In the genomic region with DNA sequence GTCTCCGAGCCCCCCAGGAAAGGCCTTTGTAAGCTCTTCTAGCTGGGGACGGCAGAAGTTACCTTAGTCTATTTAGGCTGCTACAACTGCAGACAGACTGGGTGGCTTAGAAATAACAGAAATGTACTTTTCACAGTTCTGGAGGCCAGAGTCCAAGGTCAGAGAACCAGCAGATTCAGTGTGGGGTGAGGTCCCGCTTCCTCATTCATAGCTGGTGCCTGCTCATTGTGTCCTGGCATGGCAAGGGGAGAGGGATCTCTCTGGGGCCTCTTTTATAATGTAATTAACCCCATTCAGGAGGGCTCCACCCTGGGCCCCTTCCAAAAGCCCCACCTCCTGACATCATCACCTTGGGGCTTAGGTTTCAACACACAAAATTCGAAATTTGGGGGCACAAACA, we compare ENCODE assay signal across 1 cellular context.
A peak's percentile ranks its signal among the peaks of the same experiment; 100 is the strongest.
TF ChIP-seq lines count a peak whose summit lies in the region.

No MANE protein-coding gene starts in this region.

TF ChIP-seq in HepG2, 621 proteins besides CTCF, POLR2A, EP300 and RAD21 (continued from another document):
- TF ChIP-seq, protein P1, sequence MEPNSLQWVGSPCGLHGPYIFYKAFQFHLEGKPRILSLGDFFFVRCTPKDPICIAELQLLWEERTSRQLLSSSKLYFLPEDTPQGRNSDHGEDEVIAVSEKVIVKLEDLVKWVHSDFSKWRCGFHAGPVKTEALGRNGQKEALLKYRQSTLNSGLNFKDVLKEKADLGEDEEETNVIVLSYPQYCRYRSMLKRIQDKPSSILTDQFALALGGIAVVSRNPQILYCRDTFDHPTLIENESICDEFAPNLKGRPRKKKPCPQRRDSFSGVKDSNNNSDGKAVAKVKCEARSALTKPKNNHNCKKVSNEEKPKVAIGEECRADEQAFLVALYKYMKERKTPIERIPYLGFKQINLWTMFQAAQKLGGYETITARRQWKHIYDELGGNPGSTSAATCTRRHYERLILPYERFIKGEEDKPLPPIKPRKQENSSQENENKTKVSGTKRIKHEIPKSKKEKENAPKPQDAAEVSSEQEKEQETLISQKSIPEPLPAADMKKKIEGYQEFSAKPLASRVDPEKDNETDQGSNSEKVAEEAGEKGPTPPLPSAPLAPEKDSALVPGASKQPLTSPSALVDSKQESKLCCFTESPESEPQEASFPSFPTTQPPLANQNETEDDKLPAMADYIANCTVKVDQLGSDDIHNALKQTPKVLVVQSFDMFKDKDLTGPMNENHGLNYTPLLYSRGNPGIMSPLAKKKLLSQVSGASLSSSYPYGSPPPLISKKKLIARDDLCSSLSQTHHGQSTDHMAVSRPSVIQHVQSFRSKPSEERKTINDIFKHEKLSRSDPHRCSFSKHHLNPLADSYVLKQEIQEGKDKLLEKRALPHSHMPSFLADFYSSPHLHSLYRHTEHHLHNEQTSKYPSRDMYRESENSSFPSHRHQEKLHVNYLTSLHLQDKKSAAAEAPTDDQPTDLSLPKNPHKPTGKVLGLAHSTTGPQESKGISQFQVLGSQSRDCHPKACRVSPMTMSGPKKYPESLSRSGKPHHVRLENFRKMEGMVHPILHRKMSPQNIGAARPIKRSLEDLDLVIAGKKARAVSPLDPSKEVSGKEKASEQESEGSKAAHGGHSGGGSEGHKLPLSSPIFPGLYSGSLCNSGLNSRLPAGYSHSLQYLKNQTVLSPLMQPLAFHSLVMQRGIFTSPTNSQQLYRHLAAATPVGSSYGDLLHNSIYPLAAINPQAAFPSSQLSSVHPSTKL (CRISPR knock-in tag; IDR thresholded peaks at IDR 0.05): peak; percentile 56
- TF ChIP-seq ESRRA (CRISPR knock-in tag; IDR thresholded peaks at IDR 0.05; ENCODE audit: low read depth) (peak; percentile 79), FOXM1 (CRISPR knock-in tag; IDR thresholded peaks at IDR 0.05) (no peak), ELF3 (CRISPR knock-in tag; IDR thresholded peaks at IDR 0.05) (peak; percentile 83), HNF4G (IDR thresholded peaks at IDR 0.05; ENCODE audit: borderline replicate concordance, low read depth, low read length) (peak; percentile 61; the same call in 1 of the 2 replicates), HNF4G (CRISPR knock-in tag; IDR thresholded peaks at IDR 0.05; ENCODE audit: borderline replicate concordance, low read depth) (no peak; the same call in 1 of the 2 replicates), NCOR1 (IDR thresholded peaks at IDR 0.05; ENCODE audit: borderline replicate concordance, low read length) (0 out of 2 replicates have a peak, but pooled peaks have one; percentile 51), HNF4A (CRISPR knock-in tag; IDR thresholded peaks at IDR 0.05) (peak; percentile 85), SALL1 (CRISPR knock-in tag; IDR thresholded peaks at IDR 0.05) (peak; percentile 39; the same call in 1 of the 2 replicates), ZNF468 (CRISPR knock-in tag; IDR thresholded peaks at IDR 0.05) (no peak), ELF1 (CRISPR knock-in tag; IDR thresholded peaks at IDR 0.05) (peak; percentile 64), KDM1A (CRISPR knock-in tag; IDR thresholded peaks at IDR 0.05) (no peak), IRF2 (CRISPR knock-in tag; IDR thresholded peaks at IDR 0.05) (no peak), KMT2A (CRISPR knock-in tag; IDR thresholded peaks at IDR 0.05) (0 out of 2 replicates have a peak, but pooled peaks have one; percentile 21), ZNF317 (CRISPR knock-in tag; IDR thresholded peaks at IDR 0.05) (no peak), KDM4B (CRISPR knock-in tag; IDR thresholded peaks at IDR 0.05) (no peak)
- TF ChIP-seq, protein P2, sequence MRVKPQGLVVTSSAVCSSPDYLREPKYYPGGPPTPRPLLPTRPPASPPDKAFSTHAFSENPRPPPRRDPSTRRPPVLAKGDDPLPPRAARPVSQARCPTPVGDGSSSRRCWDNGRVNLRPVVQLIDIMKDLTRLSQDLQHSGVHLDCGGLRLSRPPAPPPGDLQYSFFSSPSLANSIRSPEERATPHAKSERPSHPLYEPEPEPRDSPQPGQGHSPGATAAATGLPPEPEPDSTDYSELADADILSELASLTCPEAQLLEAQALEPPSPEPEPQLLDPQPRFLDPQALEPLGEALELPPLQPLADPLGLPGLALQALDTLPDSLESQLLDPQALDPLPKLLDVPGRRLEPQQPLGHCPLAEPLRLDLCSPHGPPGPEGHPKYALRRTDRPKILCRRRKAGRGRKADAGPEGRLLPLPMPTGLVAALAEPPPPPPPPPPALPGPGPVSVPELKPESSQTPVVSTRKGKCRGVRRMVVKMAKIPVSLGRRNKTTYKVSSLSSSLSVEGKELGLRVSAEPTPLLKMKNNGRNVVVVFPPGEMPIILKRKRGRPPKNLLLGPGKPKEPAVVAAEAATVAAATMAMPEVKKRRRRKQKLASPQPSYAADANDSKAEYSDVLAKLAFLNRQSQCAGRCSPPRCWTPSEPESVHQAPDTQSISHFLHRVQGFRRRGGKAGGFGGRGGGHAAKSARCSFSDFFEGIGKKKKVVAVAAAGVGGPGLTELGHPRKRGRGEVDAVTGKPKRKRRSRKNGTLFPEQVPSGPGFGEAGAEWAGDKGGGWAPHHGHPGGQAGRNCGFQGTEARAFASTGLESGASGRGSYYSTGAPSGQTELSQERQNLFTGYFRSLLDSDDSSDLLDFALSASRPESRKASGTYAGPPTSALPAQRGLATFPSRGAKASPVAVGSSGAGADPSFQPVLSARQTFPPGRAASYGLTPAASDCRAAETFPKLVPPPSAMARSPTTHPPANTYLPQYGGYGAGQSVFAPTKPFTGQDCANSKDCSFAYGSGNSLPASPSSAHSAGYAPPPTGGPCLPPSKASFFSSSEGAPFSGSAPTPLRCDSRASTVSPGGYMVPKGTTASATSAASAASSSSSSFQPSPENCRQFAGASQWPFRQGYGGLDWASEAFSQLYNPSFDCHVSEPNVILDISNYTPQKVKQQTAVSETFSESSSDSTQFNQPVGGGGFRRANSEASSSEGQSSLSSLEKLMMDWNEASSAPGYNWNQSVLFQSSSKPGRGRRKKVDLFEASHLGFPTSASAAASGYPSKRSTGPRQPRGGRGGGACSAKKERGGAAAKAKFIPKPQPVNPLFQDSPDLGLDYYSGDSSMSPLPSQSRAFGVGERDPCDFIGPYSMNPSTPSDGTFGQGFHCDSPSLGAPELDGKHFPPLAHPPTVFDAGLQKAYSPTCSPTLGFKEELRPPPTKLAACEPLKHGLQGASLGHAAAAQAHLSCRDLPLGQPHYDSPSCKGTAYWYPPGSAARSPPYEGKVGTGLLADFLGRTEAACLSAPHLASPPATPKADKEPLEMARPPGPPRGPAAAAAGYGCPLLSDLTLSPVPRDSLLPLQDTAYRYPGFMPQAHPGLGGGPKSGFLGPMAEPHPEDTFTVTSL (CRISPR knock-in tag; IDR thresholded peaks at IDR 0.05; ENCODE audit: borderline replicate concordance): 0 out of 2 replicates have a peak, but pooled peaks have one; percentile 18
- TF ChIP-seq, protein P3, sequence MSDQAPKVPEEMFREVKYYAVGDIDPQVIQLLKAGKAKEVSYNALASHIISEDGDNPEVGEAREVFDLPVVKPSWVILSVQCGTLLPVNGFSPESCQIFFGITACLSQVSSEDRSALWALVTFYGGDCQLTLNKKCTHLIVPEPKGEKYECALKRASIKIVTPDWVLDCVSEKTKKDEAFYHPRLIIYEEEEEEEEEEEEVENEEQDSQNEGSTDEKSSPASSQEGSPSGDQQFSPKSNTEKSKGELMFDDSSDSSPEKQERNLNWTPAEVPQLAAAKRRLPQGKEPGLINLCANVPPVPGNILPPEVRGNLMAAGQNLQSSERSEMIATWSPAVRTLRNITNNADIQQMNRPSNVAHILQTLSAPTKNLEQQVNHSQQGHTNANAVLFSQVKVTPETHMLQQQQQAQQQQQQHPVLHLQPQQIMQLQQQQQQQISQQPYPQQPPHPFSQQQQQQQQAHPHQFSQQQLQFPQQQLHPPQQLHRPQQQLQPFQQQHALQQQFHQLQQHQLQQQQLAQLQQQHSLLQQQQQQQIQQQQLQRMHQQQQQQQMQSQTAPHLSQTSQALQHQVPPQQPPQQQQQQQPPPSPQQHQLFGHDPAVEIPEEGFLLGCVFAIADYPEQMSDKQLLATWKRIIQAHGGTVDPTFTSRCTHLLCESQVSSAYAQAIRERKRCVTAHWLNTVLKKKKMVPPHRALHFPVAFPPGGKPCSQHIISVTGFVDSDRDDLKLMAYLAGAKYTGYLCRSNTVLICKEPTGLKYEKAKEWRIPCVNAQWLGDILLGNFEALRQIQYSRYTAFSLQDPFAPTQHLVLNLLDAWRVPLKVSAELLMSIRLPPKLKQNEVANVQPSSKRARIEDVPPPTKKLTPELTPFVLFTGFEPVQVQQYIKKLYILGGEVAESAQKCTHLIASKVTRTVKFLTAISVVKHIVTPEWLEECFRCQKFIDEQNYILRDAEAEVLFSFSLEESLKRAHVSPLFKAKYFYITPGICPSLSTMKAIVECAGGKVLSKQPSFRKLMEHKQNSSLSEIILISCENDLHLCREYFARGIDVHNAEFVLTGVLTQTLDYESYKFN (CRISPR knock-in tag; conservative IDR thresholded peaks at IDR 0.05): 0 out of 2 replicates have a peak, but pooled peaks have one; percentile 26
- TF ChIP-seq, protein P4, sequence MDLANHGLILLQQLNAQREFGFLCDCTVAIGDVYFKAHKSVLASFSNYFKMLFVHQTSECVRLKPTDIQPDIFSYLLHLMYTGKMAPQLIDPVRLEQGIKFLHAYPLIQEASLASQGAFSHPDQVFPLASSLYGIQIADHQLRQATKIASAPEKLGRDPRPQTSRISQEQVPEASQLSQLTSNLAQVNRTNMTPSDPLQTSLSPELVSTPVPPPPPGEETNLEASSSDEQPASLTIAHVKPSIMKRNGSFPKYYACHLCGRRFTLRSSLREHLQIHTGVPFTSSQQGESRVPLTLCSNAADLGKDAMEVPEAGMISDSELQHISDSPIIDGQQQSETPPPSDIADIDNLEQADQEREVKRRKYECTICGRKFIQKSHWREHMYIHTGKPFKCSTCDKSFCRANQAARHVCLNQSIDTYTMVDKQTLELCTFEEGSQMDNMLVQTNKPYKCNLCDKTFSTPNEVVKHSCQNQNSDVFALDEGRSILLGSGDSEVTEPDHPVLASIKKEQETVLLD (CRISPR knock-in tag; IDR thresholded peaks at IDR 0.05; ENCODE audit: low read depth): no peak
- TF ChIP-seq, protein P5, sequence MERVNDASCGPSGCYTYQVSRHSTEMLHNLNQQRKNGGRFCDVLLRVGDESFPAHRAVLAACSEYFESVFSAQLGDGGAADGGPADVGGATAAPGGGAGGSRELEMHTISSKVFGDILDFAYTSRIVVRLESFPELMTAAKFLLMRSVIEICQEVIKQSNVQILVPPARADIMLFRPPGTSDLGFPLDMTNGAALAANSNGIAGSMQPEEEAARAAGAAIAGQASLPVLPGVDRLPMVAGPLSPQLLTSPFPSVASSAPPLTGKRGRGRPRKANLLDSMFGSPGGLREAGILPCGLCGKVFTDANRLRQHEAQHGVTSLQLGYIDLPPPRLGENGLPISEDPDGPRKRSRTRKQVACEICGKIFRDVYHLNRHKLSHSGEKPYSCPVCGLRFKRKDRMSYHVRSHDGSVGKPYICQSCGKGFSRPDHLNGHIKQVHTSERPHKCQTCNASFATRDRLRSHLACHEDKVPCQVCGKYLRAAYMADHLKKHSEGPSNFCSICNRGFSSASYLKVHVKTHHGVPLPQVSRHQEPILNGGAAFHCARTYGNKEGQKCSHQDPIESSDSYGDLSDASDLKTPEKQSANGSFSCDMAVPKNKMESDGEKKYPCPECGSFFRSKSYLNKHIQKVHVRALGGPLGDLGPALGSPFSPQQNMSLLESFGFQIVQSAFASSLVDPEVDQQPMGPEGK (CRISPR knock-in tag; IDR thresholded peaks at IDR 0.05): peak; percentile 15; the same call in 1 of the 2 replicates
- TF ChIP-seq, protein P6, sequence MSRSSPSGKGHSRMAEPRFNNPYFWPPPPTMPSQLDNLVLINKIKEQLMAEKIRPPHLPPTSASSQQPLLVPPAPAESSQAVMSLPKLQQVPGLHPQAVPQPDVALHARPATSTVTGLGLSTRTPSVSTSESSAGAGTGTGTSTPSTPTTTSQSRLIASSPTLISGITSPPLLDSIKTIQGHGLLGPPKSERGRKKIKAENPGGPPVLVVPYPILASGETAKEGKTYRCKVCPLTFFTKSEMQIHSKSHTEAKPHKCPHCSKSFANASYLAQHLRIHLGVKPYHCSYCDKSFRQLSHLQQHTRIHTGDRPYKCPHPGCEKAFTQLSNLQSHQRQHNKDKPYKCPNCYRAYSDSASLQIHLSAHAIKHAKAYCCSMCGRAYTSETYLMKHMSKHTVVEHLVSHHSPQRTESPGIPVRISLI (CRISPR knock-in tag; IDR thresholded peaks at IDR 0.05; ENCODE audit: borderline replicate concordance): no peak
- TF ChIP-seq, protein P7, sequence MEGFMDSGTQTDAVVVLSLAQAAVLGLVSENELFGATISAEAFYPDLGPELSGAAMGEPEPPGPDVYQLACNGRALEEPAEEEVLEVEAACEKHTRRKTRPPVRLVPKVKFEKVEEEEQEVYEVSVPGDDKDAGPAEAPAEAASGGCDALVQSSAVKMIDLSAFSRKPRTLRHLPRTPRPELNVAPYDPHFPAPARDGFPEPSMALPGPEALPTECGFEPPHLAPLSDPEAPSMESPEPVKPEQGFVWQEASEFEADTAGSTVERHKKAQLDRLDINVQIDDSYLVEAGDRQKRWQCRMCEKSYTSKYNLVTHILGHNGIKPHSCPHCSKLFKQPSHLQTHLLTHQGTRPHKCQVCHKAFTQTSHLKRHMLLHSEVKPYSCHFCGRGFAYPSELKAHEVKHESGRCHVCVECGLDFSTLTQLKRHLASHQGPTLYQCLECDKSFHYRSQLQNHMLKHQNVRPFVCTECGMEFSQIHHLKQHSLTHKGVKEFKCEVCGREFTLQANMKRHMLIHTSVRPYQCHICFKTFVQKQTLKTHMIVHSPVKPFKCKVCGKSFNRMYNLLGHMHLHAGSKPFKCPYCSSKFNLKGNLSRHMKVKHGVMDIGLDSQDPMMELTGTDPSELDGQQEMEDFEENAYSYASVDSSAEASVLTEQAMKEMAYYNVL (CRISPR knock-in tag; IDR thresholded peaks at IDR 0.05; ENCODE audit: borderline replicate concordance): no peak
